In the genomic region with DNA sequence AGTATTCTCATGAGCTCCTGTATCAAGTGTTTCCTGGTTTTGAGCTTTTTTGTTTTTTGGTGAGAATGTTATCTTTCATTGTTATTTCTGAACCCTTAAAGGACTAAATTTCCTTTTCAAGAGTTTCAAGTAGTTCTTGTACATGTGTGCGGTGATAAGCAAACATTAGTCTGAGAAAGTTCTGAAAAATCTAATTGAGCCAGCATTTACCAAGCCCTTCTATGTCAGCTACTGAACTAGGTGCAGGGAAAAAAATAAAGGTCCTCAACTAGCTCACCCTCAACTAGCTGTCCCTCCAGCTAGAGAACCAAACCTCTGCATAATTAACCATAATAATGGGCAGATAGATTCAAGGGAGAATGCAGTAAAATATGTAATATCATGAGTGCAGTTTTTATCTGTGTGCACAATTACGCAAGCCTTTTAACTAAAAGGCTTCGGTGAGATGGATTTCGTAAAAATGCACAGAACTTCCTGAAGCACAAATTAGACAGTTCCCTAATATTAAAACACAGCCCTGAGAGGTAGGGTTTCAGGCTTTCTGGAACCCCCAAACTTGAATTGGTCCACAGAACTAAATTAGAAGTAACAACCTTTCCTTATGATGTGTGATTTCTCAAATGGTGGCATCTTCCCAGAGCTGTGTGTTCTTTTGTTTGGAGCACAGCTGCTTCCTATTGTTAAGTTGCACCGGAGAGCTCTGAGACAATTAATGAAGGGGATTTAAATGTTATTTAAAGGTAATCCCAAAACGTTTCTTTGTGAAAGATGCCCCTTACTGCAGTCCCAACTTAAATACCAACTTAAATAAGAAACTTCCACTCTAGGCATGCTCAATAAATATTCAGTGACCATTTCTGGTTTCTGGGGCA, we compare ENCODE assay signal across 19 cellular contexts.
DNase-seq lines count a peak whose midpoint lies in the region; ATAC-seq, FAIRE-seq and TF ChIP-seq lines count a peak whose summit lies in the region.
"Had no signal": no experiment of that assay in that cellular context is flagged by ENCODE, and none has a peak within 500 bp of the region (broad histone marks: within the 10 kb centered on the region; RNA-seq: fewer than 3 reads in every experiment).

No MANE protein-coding gene starts in this region.

- H3K4me3 Mint-ChIP-seq in H9: no peak overlapping the region; a peak in 1 of 5 replicates
- H3K4me3 Mint-ChIP-seq: activated naive CD4-positive, alpha-beta T cell treated with anti-CD3 and anti-CD28 coated beads, Interleukin-2, amount 10 ng/mL, durations not matched to agents 7 days and 5 days; activated T-cell treated with anti-CD3 and anti-CD28 coated beads, Interleukin-2, amount 50 U/mL, for 4 hours; stimulated activated naive B cell treated with anti-CD40 and anti-IgM and Interleukin-4, amounts not matched to agents 10 μg/mL and 1 μg/mL and 100 μg/mL, for 72 hours; T-helper 2 cell treated with Interferon-gamma antibody and Interleukin-4, amounts not matched to agents 5 μg/mL and 100 μg/mL, for 36 hours had no signal

- TF ChIP-seq CTCF in H9 (conservative IDR thresholded peaks at IDR 0.05): no peak
- TF ChIP-seq CTCF in H1 (IDR thresholded peaks at IDR 0.05; ENCODE audit: control extremely low read depth in 1 of 3, insufficient read depth in 1 of 3, low read depth in 1 of 3, low read length in 3 of 3): no peak
- TF ChIP-seq CTCF in lower lobe of right lung (IDR thresholded peaks at IDR 0.05): no peak

- CTCF ChIA-PET in H1 (lab: Charles Lee; ENCODE audit: partially characterized antibody): interaction anchor here (0.8 to 1.7 kb wide), 6 partner anchors 11 to 205 kb away, joined by 3 read pairs; no protein-coding TSS in a partner anchor

- H2BK15ac ChIP-seq in H9 (ENCODE audit: low read depth, low read length): no peak overlapping the region
- no peak overlapping the region for H2BK15ac ChIP-seq in H1 (ENCODE audit: low read length)

- no peaks in the 10 kb centered on the region for H3K27me3 ChIP-seq in H9 (ENCODE audit: insufficient read depth, low read length)
- H3K27me3 ChIP-seq in H1 (replicated peaks in 1 of 4; ENCODE audit: control insufficient read depth in 3 of 4, extremely low read depth in 1 of 4, insufficient read depth in 3 of 4, low read length in 3 of 4): no peaks in the 10 kb centered on the region
- no peaks in the 10 kb centered on the region for H3K27me3 ChIP-seq in lower lobe of right lung (ENCODE audit: low read depth)
- H3K27me3 ChIP-seq: heart right ventricle had no signal

- H3K18ac ChIP-seq in H9 (ENCODE audit: insufficient read length, low read depth, low read length) (no peak overlapping the region), H1 (ENCODE audit: extremely low read depth, low read length) (no peak overlapping the region)

- no peak for TF ChIP-seq RAD21 in H1 (IDR thresholded peaks at IDR 0.05 in 1 of 2, conservative IDR thresholded peaks at IDR 0.05 in 1 of 2; ENCODE audit: low read depth in 2 of 2, low read length in 2 of 2)

- H2BK20ac ChIP-seq in H9 (ENCODE audit: low read depth, low read length, poor library complexity, severe bottlenecking): peak overlapping the region; percentile 75
- no peak overlapping the region for H2BK20ac ChIP-seq in H1 (ENCODE audit: low read length)

- H3K9me3 ChIP-seq in H9 (ENCODE audit: control insufficient read depth, low read depth, low read length) (no peaks in the 10 kb centered on the region), H1 (ENCODE audit: insufficient read depth in 2 of 2, low read depth in 1 of 2, low read length in 1 of 2) (peaks cover 0 to 3% of the 10 kb centered on the region in 2 experiments; a peak in 1 of 4 replicates), lower lobe of right lung (no peaks in the 10 kb centered on the region)

- H3K4me2 ChIP-seq in H9 (ENCODE audit: insufficient read depth, insufficient read length, low read length) (no peak overlapping the region), H1 (ENCODE audit: insufficient read depth in 1 of 2, low read depth in 2 of 2, low read length in 2 of 2) (peak overlapping the region in 1 of 2 experiments; percentile 14; a peak in 1 of 4 replicates)

- H3K4ac ChIP-seq in H9 (ENCODE audit: low read depth, low read length) (no peak overlapping the region), H1 (replicated peaks; ENCODE audit: insufficient read length, low read depth, low read length) (peak overlapping the region; percentile 33)

- POLR2A ChIA-PET in H1 (lab: Charles Lee; ENCODE audit: partially characterized antibody): no interaction called here

- FAIRE-seq in H1 (lab: Jason Lieb, UNC): peak; percentile 50
- FAIRE-seq: astrocyte, D721Med had no signal

- no peak for DNase-seq in H9
- DNase-seq in NCI-H524 treated with DMSO at 0.1 percent for 48 hours (lab: John Stamatoyannopoulos, UW): peak; percentile 12
- no peak for DNase-seq in H1 (ENCODE audit: low read depth in 1 of 2, low spot score in 2 of 2)
- DNase-seq in lower lobe of right lung: no peak
- no peak for DNase-seq in NCI-H1048 (lab: John Stamatoyannopoulos, UW)
- no peak for DNase-seq in stimulated activated naive CD4-positive, alpha-beta T cell treated with Interleukin-2 at 50 U/mL for 16 hours (lab: John Stamatoyannopoulos, UW)
- DNase-seq: activated CD4-positive, CD25-positive, alpha-beta regulatory T cell; activated naive CD4-positive, alpha-beta T cell treated with anti-CD3 and anti-CD28 coated beads, Interleukin-2, amount 10 ng/mL, durations not matched to agents 7 days and 5 days; activated T-cell treated with anti-CD3 and anti-CD28 coated beads, Interleukin-2, amount 50 U/mL, for 4 hours; heart right ventricle; mammary epithelial cell; NCI-H187; NCI-H226; stimulated activated naive B cell treated with anti-CD40 and anti-IgM and Interleukin-4, amounts not matched to agents 10 μg/mL and 1 μg/mL and 100 μg/mL, for 72 hours had no signal

- TF ChIP-seq EP300 in H1 (IDR thresholded peaks at IDR 0.05; ENCODE audit: borderline replicate concordance in 1 of 2, low read depth in 2 of 2, low read length in 2 of 2): no peak

- H3K36me3 ChIP-seq in H1 (ENCODE audit: control insufficient read depth in 2 of 4, insufficient read depth in 4 of 4, low read length in 3 of 4): no peaks in the 10 kb centered on the region
- no peaks in the 10 kb centered on the region for H3K36me3 ChIP-seq in lower lobe of right lung
- H3K36me3 ChIP-seq: heart right ventricle had no signal

- H3K23ac ChIP-seq in H9 (ENCODE audit: insufficient read length, low read depth, low read length) (no peak overlapping the region), H1 (ENCODE audit: insufficient read length) (no peak overlapping the region)

- H4K8ac ChIP-seq in H9 (replicated peaks; ENCODE audit: insufficient read length, low read depth, low read length): no peak overlapping the region
- no peak overlapping the region for H4K8ac ChIP-seq in H1 (ENCODE audit: extremely low read depth, insufficient read depth, low read length)

- H4K91ac ChIP-seq in H9 (ENCODE audit: insufficient read length, low read depth, low read length) (no peak overlapping the region), H1 (replicated peaks; ENCODE audit: insufficient read length, low read length) (no peak overlapping the region)

- H3K23me2 ChIP-seq in H9 (ENCODE audit: insufficient read length, low read depth, low read length, poor library complexity, severe bottlenecking) (no peaks in the 10 kb centered on the region), H1 (ENCODE audit: low read depth, low read length) (no peaks in the 10 kb centered on the region)

- intact Hi-C loops in lower lobe of right lung (cut with DNase I): no loop called here

- no peak overlapping the region for H3K56ac ChIP-seq in H9 (ENCODE audit: insufficient read length, low read depth, low read length)
- H3K56ac ChIP-seq in H1 (replicated peaks; ENCODE audit: insufficient read length, low read depth, low read length): no peak overlapping the region

- H3K4me1 ChIP-seq in H9 (ENCODE audit: insufficient read depth, low read length): peaks cover 5% of the 10 kb centered on the region; the same call in 1 of the 2 replicates
- H3K4me1 ChIP-seq in H1 (replicated peaks in 1 of 4; ENCODE audit: control insufficient read depth in 3 of 4, insufficient read depth in 4 of 4, low read length in 3 of 4): peaks cover 2 to 13% (median 6%) of the 10 kb centered on the region in 4 experiments; a peak in 5 of 7 replicates
- peaks cover 32% of the 10 kb centered on the region for H3K4me1 ChIP-seq in lower lobe of right lung

- no peak overlapping the region for H3K27ac ChIP-seq in H9 (ENCODE audit: insufficient read length, low read depth, low read length)
- H3K27ac ChIP-seq in H1 (ENCODE audit: low read depth, low read length): no peak overlapping the region
- peak overlapping the region; percentile 5 for H3K27ac ChIP-seq in lower lobe of right lung
- H3K27ac ChIP-seq: parathyroid adenoma had no signal

- no peak overlapping the region for H2AK5ac ChIP-seq in H9 (ENCODE audit: insufficient read length, low read length)
- no peak overlapping the region for H2AK5ac ChIP-seq in H1 (ENCODE audit: low read depth, low read length)

- H2AFZ ChIP-seq in H9 (ENCODE audit: low read length) (no peak overlapping the region), H1 (ENCODE audit: low read length) (no peak overlapping the region)
- H2AFZ ChIP-seq: parathyroid adenoma had no signal

- peaks cover 0 to 10% of the 10 kb centered on the region in 2 experiments; a peak in 2 of 5 replicates for H3K9me3 Mint-ChIP-seq in H9
- H3K9me3 Mint-ChIP-seq: activated naive CD4-positive, alpha-beta T cell treated with anti-CD3 and anti-CD28 coated beads, Interleukin-2, amount 10 ng/mL, durations not matched to agents 7 days and 5 days; activated T-cell treated with anti-CD3 and anti-CD28 coated beads, Interleukin-2, amount 50 U/mL, for 4 hours; stimulated activated naive B cell treated with anti-CD40 and anti-IgM and Interleukin-4, amounts not matched to agents 10 μg/mL and 1 μg/mL and 100 μg/mL, for 72 hours; T-helper 2 cell treated with Interferon-gamma antibody and Interleukin-4, amounts not matched to agents 5 μg/mL and 100 μg/mL, for 36 hours had no signal

- ATAC-seq in lower lobe of right lung (peak in 1 of 2 donors; percentile 69), HG03520 (IDR thresholded peaks at IDR 0.05; ENCODE audit: unreplicated experiment) (no peak)
- ATAC-seq: activated T-cell treated with anti-CD3 and anti-CD28 coated beads, Interleukin-2, amount 50 U/mL, for 4 hours; stimulated activated naive B cell treated with anti-CD40 and anti-IgM and Interleukin-4, amounts not matched to agents 10 μg/mL and 1 μg/mL and 100 μg/mL, for 72 hours had no signal

- H2BK5ac ChIP-seq in H9 (ENCODE audit: insufficient read length, low read length) (no peak overlapping the region), H1 (ENCODE audit: low read depth, low read length) (no peak overlapping the region)

- peaks cover 0 to 15% (median 2%) of the 10 kb centered on the region in 3 experiments; a peak in 1 of 7 replicates for H3K36me3 Mint-ChIP-seq in H9 (ENCODE audit: insufficient read depth in 1 of 3, low read depth in 3 of 3)
- H3K36me3 Mint-ChIP-seq: activated naive CD4-positive, alpha-beta T cell treated with anti-CD3 and anti-CD28 coated beads, Interleukin-2, amount 10 ng/mL, durations not matched to agents 7 days and 5 days; stimulated activated naive B cell treated with anti-CD40 and anti-IgM and Interleukin-4, amounts not matched to agents 10 μg/mL and 1 μg/mL and 100 μg/mL, for 72 hours had no signal

- H3K4me3 ChIP-seq in H1 (ENCODE audit: extremely low read depth in 1 of 4, insufficient read depth in 2 of 4, low read depth in 3 of 4, low read length in 4 of 4) (peak overlapping the region in 1 of 4 experiments; percentile 30; a peak in 1 of 8 replicates), lower lobe of right lung (no peak overlapping the region)
- H3K4me3 ChIP-seq: heart right ventricle had no signal

- H2BK120ac ChIP-seq in H9 (ENCODE audit: low read depth, low read length, poor library complexity, severe bottlenecking): no peak overlapping the region
- H2BK120ac ChIP-seq in H1 (replicated peaks; ENCODE audit: low read depth, low read length): peak overlapping the region; percentile 91

- no peak overlapping the region for H3K9ac ChIP-seq in H9 (ENCODE audit: extremely low read depth, insufficient read length, low read length)
- no peak overlapping the region for H3K9ac ChIP-seq in H1 (replicated peaks in 1 of 4; ENCODE audit: extremely low read depth in 1 of 4, low read depth in 3 of 4, low read length in 3 of 4)
- H3K9ac ChIP-seq: parathyroid adenoma had no signal

- no peaks in the 10 kb centered on the region for H3K27me3 Mint-ChIP-seq in H9 (ENCODE audit: low read depth)

- H3K79me1 ChIP-seq in H9 (ENCODE audit: insufficient read depth, low read depth, low read length, poor library complexity, severe bottlenecking) (no peaks in the 10 kb centered on the region), H1 (ENCODE audit: low read depth, low read length) (no peaks in the 10 kb centered on the region)

- no peak overlapping the region for H3K14ac ChIP-seq in H9 (ENCODE audit: insufficient read depth, low read length)
- no peak overlapping the region for H3K14ac ChIP-seq in H1 (ENCODE audit: insufficient read length)

- no peaks in the 10 kb centered on the region for H4K20me1 ChIP-seq in H9 (ENCODE audit: control insufficient read depth, insufficient read depth, insufficient read length)
- no peaks in the 10 kb centered on the region for H4K20me1 ChIP-seq in H1 (replicated peaks in 1 of 2; ENCODE audit: control insufficient read depth in 1 of 2, insufficient read depth in 2 of 2, low read length in 2 of 2)

- H3K27ac Mint-ChIP-seq in H9: peak overlapping the region; percentile 47 to 74 (median 66); a peak in 5 of 7 replicates
- H3K27ac Mint-ChIP-seq: activated naive CD4-positive, alpha-beta T cell treated with anti-CD3 and anti-CD28 coated beads, Interleukin-2, amount 10 ng/mL, durations not matched to agents 7 days and 5 days; stimulated activated naive B cell treated with anti-CD40 and anti-IgM and Interleukin-4, amounts not matched to agents 10 μg/mL and 1 μg/mL and 100 μg/mL, for 72 hours; T-helper 2 cell treated with Interferon-gamma antibody and Interleukin-4, amounts not matched to agents 5 μg/mL and 100 μg/mL, for 36 hours had no signal

- H2BK12ac ChIP-seq in H9 (ENCODE audit: insufficient read length, low read depth, low read length): no peak overlapping the region
- no peak overlapping the region for H2BK12ac ChIP-seq in H1 (ENCODE audit: low read depth, low read length)

- H3K4me1 Mint-ChIP-seq in H9: peaks cover 43 to 44% of the 10 kb centered on the region in 2 experiments
- H3K4me1 Mint-ChIP-seq: activated naive CD4-positive, alpha-beta T cell treated with anti-CD3 and anti-CD28 coated beads, Interleukin-2, amount 10 ng/mL, durations not matched to agents 7 days and 5 days; stimulated activated naive B cell treated with anti-CD40 and anti-IgM and Interleukin-4, amounts not matched to agents 10 μg/mL and 1 μg/mL and 100 μg/mL, for 72 hours had no signal

- H3K79me2 ChIP-seq in H9 (ENCODE audit: insufficient read depth, low read length): no peaks in the 10 kb centered on the region
- H3K79me2 ChIP-seq in H1 (ENCODE audit: control insufficient read depth in 1 of 2, insufficient read depth in 2 of 2, low read length in 2 of 2): no peaks in the 10 kb centered on the region

- no peak overlapping the region for H4K5ac ChIP-seq in H9 (ENCODE audit: insufficient read length, low read depth, low read length)
- H4K5ac ChIP-seq in H1 (ENCODE audit: insufficient read length, low read depth, low read length): peak overlapping the region; percentile 13

- no peak overlapping the region for H3T11ph ChIP-seq in H9 (ENCODE audit: low read length)

- no CpG with 5 or more reads among the region's 6 CpGs for WGBS in H9 (ENCODE audit: extremely low coverage, insufficient read length, low lambda C conversion rate)
- 61% methylated on average over 6 of the region's 6 CpGs; no CpG with 5 or more reads in 1 of the 2 experiments for WGBS in H1 (ENCODE audit: extremely low coverage in 1 of 2, insufficient coverage in 1 of 2, insufficient read length in 1 of 2, insufficient replicate concordance in 2 of 2, low coverage in 1 of 2, low lambda C conversion rate in 2 of 2, missing lambda C conversion rate in 1 of 2), 2 experiments

- no peak for TF ChIP-seq POLR2A in H1 (IDR thresholded peaks at IDR 0.05; ENCODE audit: control extremely low read depth in 1 of 2, low read depth in 2 of 2, low read length in 2 of 2)
